Comparison of ENCODE assay signal across 8 cellular contexts in genomic region chr11:68632802-68633201, GRCh38. TPM values are rescaled to one million over a fixed set of nuclear protein-coding genes. Genes with fewer than 3 reads are reported as not detected.
A peak's percentile ranks its signal among the peaks of the same experiment; 100 is the strongest.
DNase-seq lines count a peak whose midpoint lies in the region; ATAC-seq and TF ChIP-seq lines count a peak whose summit lies in the region.

No MANE protein-coding gene starts in this region.

- H3K9ac ChIP-seq in Loucy (ENCODE audit: low read depth, low read length, poor library complexity, severe bottlenecking) (no peak overlapping the region), mammary epithelial cell (ENCODE audit: insufficient read depth, low read length) (no peak overlapping the region)

- no peak overlapping the region for H3K4me3 Mint-ChIP-seq in stimulated activated effector memory CD8-positive, alpha-beta T cell treated with anti-CD3 and anti-CD28 coated beads, Interleukin-12 subunit alpha, Interleukin-12 subunit beta, amount 100 ng/mL, for 72 hours

- H3K27me3 ChIP-seq in Loucy (ENCODE audit: insufficient read depth, low read length, poor library complexity, severe bottlenecking): no peaks in the 10 kb centered on the region
- no peaks in the 10 kb centered on the region for H3K27me3 ChIP-seq in mammary epithelial cell (ENCODE audit: insufficient read depth, low read length)

- peak; percentile 34 for DNase-seq in G401 (ENCODE audit: low spot score)
- peak; percentile 72 for DNase-seq in SK-MEL-5 (ENCODE audit: low read depth, low spot score)
- DNase-seq in mammary epithelial cell: peak; percentile 50
- DNase-seq in mesenteric fat pad (ENCODE audit: low spot score): peak; percentile 39
- DNase-seq in stimulated activated effector memory CD8-positive, alpha-beta T cell treated with anti-CD3 and anti-CD28 coated beads, Interleukin-12 subunit alpha, Interleukin-12 subunit beta, amount 100 ng/mL, for 72 hours (ENCODE audit: low spot score in 2 of 2): no peak
- DNase-seq in posterior cingulate gyrus: no peak

- WGBS in mammary epithelial cell (ENCODE audit: low coverage, missing lambda C conversion rate): 57% methylated on average over 6 of the region's 6 CpGs

- BruUV-seq in mammary epithelial cell (replicated peaks; lab: Mats Ljungman, UMichigan): no TSS peak

- H3K4me3 ChIP-seq in Loucy (ENCODE audit: low read length, poor library complexity, severe bottlenecking) (no peak overlapping the region), mammary epithelial cell (replicated peaks in 1 of 3; ENCODE audit: insufficient read depth in 1 of 3, low read depth in 2 of 3, low read length in 3 of 3) (no peak overlapping the region)

- no peaks in the 10 kb centered on the region for H3K9me3 ChIP-seq in Loucy (ENCODE audit: insufficient read depth, low read depth, low read length)
- H3K9me3 ChIP-seq in mammary epithelial cell (replicated peaks; ENCODE audit: insufficient read depth, low read length): no peaks in the 10 kb centered on the region

- no peak overlapping the region for H3K27ac Mint-ChIP-seq in stimulated activated effector memory CD8-positive, alpha-beta T cell treated with anti-CD3 and anti-CD28 coated beads, Interleukin-12 subunit alpha, Interleukin-12 subunit beta, amount 100 ng/mL, for 72 hours

- H3K36me3 ChIP-seq in Loucy (ENCODE audit: insufficient read depth, low read length): no peaks in the 10 kb centered on the region
- no peaks in the 10 kb centered on the region for H3K36me3 ChIP-seq in mammary epithelial cell (ENCODE audit: insufficient read depth, low read length)

- no peaks in the 10 kb centered on the region for H3K9me3 Mint-ChIP-seq in stimulated activated effector memory CD8-positive, alpha-beta T cell treated with anti-CD3 and anti-CD28 coated beads, Interleukin-12 subunit alpha, Interleukin-12 subunit beta, amount 100 ng/mL, for 72 hours

- H3K79me2 ChIP-seq in Loucy (ENCODE audit: insufficient read depth, low read length) (no peaks in the 10 kb centered on the region), mammary epithelial cell (ENCODE audit: insufficient read depth, low read length) (no peaks in the 10 kb centered on the region)

- dilution Hi-C loops in mammary epithelial cell (cut with HindIII; ENCODE audit: low sequenced_read_pairs): loop anchor here (5.0 kb wide), 2 partner anchors 56 to 79 kb away; no protein-coding TSS in a partner anchor

- intact Hi-C loops in mammary epithelial cell (cut with micrococcal nuclease) (loop anchor here (1.0 to 2.0 kb wide), 3 partner anchors 166 to 412 kb away; no protein-coding TSS in a partner anchor), posterior cingulate gyrus (cut with DNase I) (no loop called here)

- no peaks in the 10 kb centered on the region for H3K4me1 ChIP-seq in Loucy (ENCODE audit: insufficient read depth, low read length, poor library complexity, severe bottlenecking)
- no peaks in the 10 kb centered on the region for H3K4me1 ChIP-seq in mammary epithelial cell (ENCODE audit: insufficient read depth, low read length)

- H2AFZ ChIP-seq in Loucy (ENCODE audit: low read length) (no peak overlapping the region), mammary epithelial cell (ENCODE audit: low read depth, low read length) (no peak overlapping the region)

- no peaks in the 10 kb centered on the region for H3F3A ChIP-seq in Loucy (ENCODE audit: low read depth)

- H3K27ac ChIP-seq in mammary epithelial cell (ENCODE audit: insufficient read depth, low read depth, low read length): no peak overlapping the region

- H3K9me2 ChIP-seq in Loucy (replicated peaks; ENCODE audit: low read depth, low read length): no peaks in the 10 kb centered on the region

- H4K20me1 ChIP-seq in Loucy (ENCODE audit: insufficient read depth, low read length, poor library complexity, severe bottlenecking) (no peaks in the 10 kb centered on the region), mammary epithelial cell (ENCODE audit: insufficient read depth, low read length) (no peaks in the 10 kb centered on the region)

- TF ChIP-seq CTCF in Loucy (conservative IDR thresholded peaks at IDR 0.05; ENCODE audit: low read length) (peak; percentile 86), mammary epithelial cell (conservative IDR thresholded peaks at IDR 0.05 in 1 of 2, IDR thresholded peaks at IDR 0.05 in 1 of 2; ENCODE audit: extremely low read depth in 1 of 2, insufficient read depth in 1 of 2, low read depth in 1 of 2, low read length in 2 of 2) (peak; percentile 69 to 83)

- no peaks in the 10 kb centered on the region for H3K4me1 Mint-ChIP-seq in stimulated activated effector memory CD8-positive, alpha-beta T cell treated with anti-CD3 and anti-CD28 coated beads, Interleukin-12 subunit alpha, Interleukin-12 subunit beta, amount 100 ng/mL, for 72 hours

- H3K36me3 Mint-ChIP-seq in stimulated activated effector memory CD8-positive, alpha-beta T cell treated with anti-CD3 and anti-CD28 coated beads, Interleukin-12 subunit alpha, Interleukin-12 subunit beta, amount 100 ng/mL, for 72 hours: no peaks in the 10 kb centered on the region

- CTCF ChIA-PET in mammary epithelial cell (lab: Charles Lee; ENCODE audit: low non-redundant PET): interaction anchor here (0.6 kb wide), 1 partner anchor 1254 kb away, joined by 5 read pairs; no protein-coding TSS in a partner anchor

- in situ Hi-C loops in G401 (cut with HindIII; ENCODE audit: low sequenced_read_pairs): no loop called here
- in situ Hi-C loops in SK-MEL-5 (cut with HindIII; ENCODE audit: low pct_unique_long_range_greater_than_20kb, low sequenced_read_pairs): no loop called here
- in situ Hi-C loops in mammary epithelial cell (cut with MboI; ENCODE audit: low sequenced_read_pairs in 2 of 2): loop anchor here in 1 of 2 donors (25.0 kb wide), 2 partner anchors 204 to 454 kb away; partner anchors contain the start of gene CPT1A

- no peak for ATAC-seq in stimulated activated effector memory CD8-positive, alpha-beta T cell treated with anti-CD3 and anti-CD28 coated beads, Interleukin-12 subunit alpha, Interleukin-12 subunit beta, amount 100 ng/mL, for 72 hours
- no peak for ATAC-seq in GM21515 (IDR thresholded peaks at IDR 0.05; ENCODE audit: unreplicated experiment)

- H3K4me2 ChIP-seq in Loucy (ENCODE audit: low read depth, low read length, poor library complexity, severe bottlenecking) (no peak overlapping the region), mammary epithelial cell (ENCODE audit: insufficient read depth, low read depth, low read length) (no peak overlapping the region)

RNA-seq across cellular contexts. Expression of gene GAL, which starts 51.5 kb away (rescaled TPM):
- not detected in 2 replicates for total RNA-seq in G401 (2014; rRNA removed; shearing (Covaris generic))
- 0.29 TPM in 1 of 2 replicates, not detected in the other for total RNA-seq in SK-MEL-5 (2014; rRNA removed; shearing (Covaris generic))
- polyA plus RNA-seq in SK-MEL-5 (2015; cell fraction: cytosol; rRNA removed): 0.13 and 0.70 TPM in 2 replicates
- polyA plus RNA-seq in SK-MEL-5 (2015; cell fraction: nucleus; rRNA removed): not detected in 2 replicates
- total RNA-seq in mammary epithelial cell (1 to 10 TPM; 1.8 to 2.2 TPM), mesenteric fat pad (1.4 TPM)
- polyA plus RNA-seq in mammary epithelial cell: 0.75 TPM
- polyA minus RNA-seq in mammary epithelial cell: not detected

Comparison
In these comparisons a context has a peak if more than half of its experiments do, and no peak if none do; other contexts are left out.
1. DNase-seq: peak in G401 (single experiment), SK-MEL-5 (single experiment), mammary epithelial cell (single experiment) and mesenteric fat pad (single experiment); none in stimulated activated effector memory CD8-positive, alpha-beta T cell treated with anti-CD3 and anti-CD28 coated beads, Interleukin-12 subunit alpha, Interleukin-12 subunit beta, amount 100 ng/mL, for 72 hours (0 of 2) and posterior cingulate gyrus (0 of 10).